In the genomic region with DNA sequence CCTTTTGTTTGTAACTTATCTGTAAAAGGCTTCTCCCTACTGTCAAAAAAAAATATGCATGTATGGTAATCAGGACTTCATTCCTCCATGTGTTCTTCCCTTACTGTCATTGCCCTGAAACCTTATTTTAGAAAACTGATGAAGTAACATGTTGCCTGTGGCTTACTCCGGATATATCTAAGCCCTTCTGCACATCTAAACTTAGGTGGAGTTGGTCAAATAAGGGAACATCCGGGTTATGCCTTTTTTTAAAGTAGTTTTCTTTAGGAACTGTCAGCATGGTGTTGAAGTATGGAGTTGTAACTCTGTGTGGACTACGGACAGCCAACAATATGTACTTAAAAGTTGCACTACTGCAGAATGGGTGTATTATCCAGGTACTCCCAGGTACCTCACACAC, we compare ENCODE assay signal across 18 cellular contexts. TPM values are rescaled to one million over a fixed set of nuclear protein-coding genes. Genes with fewer than 3 reads are reported as not detected.
DNase-seq lines count a peak whose midpoint lies in the region; ATAC-seq and TF ChIP-seq lines count a peak whose summit lies in the region.
"Had no signal": no experiment of that assay in that cellular context is flagged by ENCODE, and none has a peak within 500 bp of the region (broad histone marks: within the 10 kb centered on the region; RNA-seq: fewer than 3 reads in every experiment).

No MANE protein-coding gene starts in this region.

- CTCF ChIA-PET in CD8-positive, alpha-beta T cell (lab: Charles Lee) = no interaction called here

- peaks cover 82% of the 10 kb centered on the region for H3K4me1 Mint-ChIP-seq in CD8-positive, alpha-beta T cell (ENCODE audit: low read depth)
- H3K4me1 Mint-ChIP-seq in activated naive CD8-positive, alpha-beta T cell treated with anti-CD3 and anti-CD28 coated beads, Interleukin-2, amount 50 U/mL, for 24 hours = peaks cover 82% of the 10 kb centered on the region
- H3K4me1 Mint-ChIP-seq in progenitor cell of endocrine pancreas (ENCODE audit: low read depth) = peaks cover 8% of the 10 kb centered on the region

- no peaks in the 10 kb centered on the region for H3K9me3 Mint-ChIP-seq in CD8-positive, alpha-beta T cell
- H3K9me3 Mint-ChIP-seq in activated naive CD8-positive, alpha-beta T cell treated with anti-CD3 and anti-CD28 coated beads, Interleukin-2, amount 50 U/mL, for 24 hours = no peaks in the 10 kb centered on the region
- H3K9me3 Mint-ChIP-seq in progenitor cell of endocrine pancreas (ENCODE audit: low read depth) = no peaks in the 10 kb centered on the region
- H3K9me3 Mint-ChIP-seq: HFFc6, mesothelial cell of epicardium had no signal

- H3K27me3 Mint-ChIP-seq in CD8-positive, alpha-beta T cell (ENCODE audit: low read depth) = no peaks in the 10 kb centered on the region
- no peaks in the 10 kb centered on the region for H3K27me3 Mint-ChIP-seq in activated naive CD8-positive, alpha-beta T cell treated with anti-CD3 and anti-CD28 coated beads, Interleukin-2, amount 50 U/mL, for 24 hours
- H3K27me3 Mint-ChIP-seq in progenitor cell of endocrine pancreas = no peaks in the 10 kb centered on the region

- H2AFZ ChIP-seq in ACC112 (ENCODE audit: low read length, unreplicated experiment) = no peak overlapping the region
- H2AFZ ChIP-seq: parathyroid adenoma had no signal

- TF ChIP-seq CTCF in CD8-positive, alpha-beta T cell (IDR thresholded peaks at IDR 0.05) = no peak
- no peak for TF ChIP-seq CTCF in progenitor cell of endocrine pancreas (IDR thresholded peaks at IDR 0.05; ENCODE audit: unreplicated experiment)
- TF ChIP-seq CTCF in BE2C (IDR thresholded peaks at IDR 0.05; ENCODE audit: low read depth, low read length) = no peak

- no peak for ATAC-seq in CD8-positive, alpha-beta T cell
- ATAC-seq in activated naive CD8-positive, alpha-beta T cell treated with anti-CD3 and anti-CD28 coated beads, Interleukin-2, amount 50 U/mL, for 24 hours = no peak
- no peak for ATAC-seq in GM21619 (IDR thresholded peaks at IDR 0.05; ENCODE audit: unreplicated experiment)
- ATAC-seq: esophagus mucosa had no signal

- H3K4me3 Mint-ChIP-seq in CD8-positive, alpha-beta T cell = peak overlapping the region; percentile 19
- no peak overlapping the region for H3K4me3 Mint-ChIP-seq in activated naive CD8-positive, alpha-beta T cell treated with anti-CD3 and anti-CD28 coated beads, Interleukin-2, amount 50 U/mL, for 24 hours
- H3K4me3 Mint-ChIP-seq in progenitor cell of endocrine pancreas (ENCODE audit: low read depth) = no peak overlapping the region
- H3K4me3 Mint-ChIP-seq: HFFc6, mesothelial cell of epicardium had no signal

- H3K9me3 ChIP-seq in CD8-positive, alpha-beta T cell (ENCODE audit: low read length) = no peaks in the 10 kb centered on the region
- H3K9me3 ChIP-seq in BE2C = no peaks in the 10 kb centered on the region

- H3K27ac ChIP-seq in ACC112 (ENCODE audit: low read depth, low read length) = 0 out of 2 replicates have a peak overlapping the region, but pooled peaks have one; percentile 55
- no peak overlapping the region for H3K27ac ChIP-seq in CD8-positive, alpha-beta T cell (ENCODE audit: low read depth, low read length)
- H3K27ac ChIP-seq: parathyroid adenoma had no signal

- H3K4me1 ChIP-seq in ACC112 (ENCODE audit: control insufficient read depth, insufficient read depth, low read length, unreplicated experiment) (peaks cover 61% of the 10 kb centered on the region), BE2C (no peaks in the 10 kb centered on the region)
- peaks cover 74% of the 10 kb centered on the region for H3K4me1 ChIP-seq in CD8-positive, alpha-beta T cell (ENCODE audit: insufficient read depth, low read length)

- peaks cover 95% of the 10 kb centered on the region for H3K79me2 ChIP-seq in ACC112 (ENCODE audit: control insufficient read depth, insufficient read depth, low read length, unreplicated experiment)

- no peak for DNase-seq in CD8-positive, alpha-beta T cell
- DNase-seq in NOMO-1 treated with DMSO at 0.1 percent for 48 hours (lab: John Stamatoyannopoulos, UW; ENCODE audit: unreplicated experiment) (peak; percentile 89), NCI-H2081 treated with DMSO at 0.1 percent for 48 hours (lab: John Stamatoyannopoulos, UW) (no peak), progenitor cell of endocrine pancreas (ENCODE audit: low spot score, unreplicated experiment) (no peak), BE2C (no peak)
- DNase-seq in activated naive CD8-positive, alpha-beta T cell treated with anti-CD3 and anti-CD28 coated beads, Interleukin-2, amount 50 U/mL, for 24 hours = no peak
- DNase-seq: activated CD8-positive, alpha-beta memory T cell treated with anti-CD3 and anti-CD28 coated beads, Interleukin-2, amount 50 U/mL, for 4 hours; dermis blood vessel endothelial cell; head of caudate nucleus; HFFc6; KG1; NCI-H1694 treated with DMSO at 0.1 percent for 48 hours; NCI-H69 had no signal

- H3K36me3 Mint-ChIP-seq in CD8-positive, alpha-beta T cell = peaks cover 64% of the 10 kb centered on the region
- H3K36me3 Mint-ChIP-seq in activated naive CD8-positive, alpha-beta T cell treated with anti-CD3 and anti-CD28 coated beads, Interleukin-2, amount 50 U/mL, for 24 hours (ENCODE audit: low read depth) = peaks cover 61% of the 10 kb centered on the region
- H3K36me3 Mint-ChIP-seq in progenitor cell of endocrine pancreas (ENCODE audit: insufficient read depth) = peaks cover 6% of the 10 kb centered on the region

- H3K36me3 ChIP-seq in ACC112 (ENCODE audit: insufficient read depth, low read length) (peaks cover 42% of the 10 kb centered on the region), BE2C (peaks cover 24% of the 10 kb centered on the region)
- peaks cover 18% of the 10 kb centered on the region for H3K36me3 ChIP-seq in CD8-positive, alpha-beta T cell (ENCODE audit: insufficient read depth, low read length)

- H3K27me3 ChIP-seq in ACC112 (ENCODE audit: insufficient read depth, low read length) = no peaks in the 10 kb centered on the region
- H3K27me3 ChIP-seq in CD8-positive, alpha-beta T cell (ENCODE audit: insufficient read depth, low read length) = no peaks in the 10 kb centered on the region
- H3K27me3 ChIP-seq in BE2C = no peaks in the 10 kb centered on the region

- no peak overlapping the region for H3K4me3 ChIP-seq in ACC112 (ENCODE audit: low read depth, low read length)
- H3K4me3 ChIP-seq in CD8-positive, alpha-beta T cell (ENCODE audit: low read depth, low read length) = no peak overlapping the region
- no peak overlapping the region for H3K4me3 ChIP-seq in BE2C (ENCODE audit: low read depth, low read length)

- POLR2A ChIA-PET in CD8-positive, alpha-beta T cell (lab: Charles Lee) = no interaction called here

- peak overlapping the region; percentile 49 for H3K27ac Mint-ChIP-seq in CD8-positive, alpha-beta T cell
- H3K27ac Mint-ChIP-seq in activated naive CD8-positive, alpha-beta T cell treated with anti-CD3 and anti-CD28 coated beads, Interleukin-2, amount 50 U/mL, for 24 hours = peak overlapping the region; percentile 82
- no peak overlapping the region for H3K27ac Mint-ChIP-seq in progenitor cell of endocrine pancreas
- H3K27ac Mint-ChIP-seq: HFFc6, mesothelial cell of epicardium had no signal

- intact Hi-C loops in CD8-positive, alpha-beta T cell (cut with DNase I, micrococcal nuclease) = loop anchor here (5.0 kb wide), 1 partner anchor 33 kb away; no protein-coding TSS in a partner anchor

RNA-seq across cellular contexts. Expression of a gene that starts 6.1 kb away (rescaled TPM):
- 100 to 1,000 TPM; 196 to 206 TPM for total RNA-seq in CD8-positive, alpha-beta T cell
- total RNA-seq in progenitor cell of endocrine pancreas = 93.0 and 94.4 TPM in 2 replicates
- polyA plus RNA-seq in BE2C (2012; ENCODE audit: insufficient read depth, insufficient read length, low read depth) = 64.7 TPM

RNA-seq across cellular contexts. Expression of a gene that starts 17.7 kb away (rescaled TPM):
- 10 to 100 TPM in 1 of 2 experiments, 1 to 10 TPM in 1; 9.6 to 10.3 TPM for total RNA-seq in CD8-positive, alpha-beta T cell
- 12.6 and 15.1 TPM in 2 replicates for total RNA-seq in progenitor cell of endocrine pancreas
- polyA plus RNA-seq in BE2C (2012; ENCODE audit: insufficient read depth, insufficient read length, low read depth) = 7.8 TPM

RNA-seq across cellular contexts. Expression of a gene that starts 31.6 kb away (rescaled TPM):
- total RNA-seq in CD8-positive, alpha-beta T cell = 1 to 10 TPM; 2.6 to 3.6 TPM
- total RNA-seq in progenitor cell of endocrine pancreas = 10.7 and 10.9 TPM in 2 replicates
- polyA plus RNA-seq in BE2C (2012; ENCODE audit: insufficient read depth, insufficient read length, low read depth) = 9.1 TPM
